In the genomic region with DNA sequence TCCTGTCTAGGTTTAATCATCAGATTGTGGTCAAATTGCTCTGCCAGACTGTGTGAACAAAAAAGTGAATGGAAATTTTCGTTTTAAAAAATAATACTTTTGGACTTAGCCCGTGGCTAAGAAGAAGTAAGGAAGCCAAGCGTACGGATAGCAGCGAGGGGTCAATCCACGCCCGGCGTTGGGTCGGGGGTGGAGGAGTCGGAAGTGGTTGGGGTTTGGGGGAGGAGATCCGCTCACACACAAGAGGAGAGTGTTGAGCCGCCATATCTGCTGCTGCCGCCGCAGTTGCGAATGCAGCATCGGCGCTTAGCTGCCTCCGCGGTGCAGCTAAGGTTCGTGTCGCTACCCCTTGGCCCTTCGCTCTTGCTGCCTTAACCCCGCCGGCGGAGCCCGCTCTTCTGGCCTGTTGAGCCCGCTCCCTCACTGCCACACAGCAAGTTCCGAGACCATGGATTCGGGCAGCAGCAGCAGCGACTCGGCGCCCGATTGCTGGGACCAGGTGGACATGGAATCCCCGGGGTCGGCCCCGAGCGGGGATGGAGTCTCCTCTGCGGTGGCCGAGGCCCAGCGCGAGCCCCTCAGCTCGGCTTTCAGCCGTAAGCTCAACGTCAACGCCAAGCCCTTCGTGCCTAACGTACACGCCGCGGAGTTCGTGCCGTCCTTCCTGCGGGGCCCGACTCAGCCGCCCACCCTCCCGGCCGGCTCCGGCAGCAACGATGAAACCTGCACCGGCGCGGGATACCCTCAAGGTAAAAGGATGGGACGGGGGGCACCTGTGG, we compare ENCODE assay signal across 8 cellular contexts. TPM values are rescaled to one million over a fixed set of nuclear protein-coding genes. Genes with fewer than 3 reads are reported as not detected.
DNase-seq lines count a peak whose midpoint lies in the region; ATAC-seq, FAIRE-seq and TF ChIP-seq lines count a peak whose summit lies in the region.

GSPT2 (plus strand) TSS at position 264 of the 779 bp plus-strand sequence; CDS start at position 449, 185 bp downstream.

- 0 to 2% methylated on average over 28 to 34 of the region's 63 CpGs for WGBS in GM23248 (ENCODE audit: low coverage in 1 of 2, low lambda C conversion rate in 2 of 2, missing lambda C conversion rate in 2 of 2), 2 experiments

- H3K27me3 ChIP-seq in GM23248 (replicated peaks; ENCODE audit: insufficient read depth), result no peaks in the 10 kb centered on the region
- no peaks in the 10 kb centered on the region for H3K27me3 ChIP-seq in layer of hippocampus (ENCODE audit: control insufficient read depth, insufficient read depth, low read length)

- peak; percentile 76 for DNase-seq in GM23248
- peak; percentile 68 for DNase-seq in NAMALWA (ENCODE audit: low spot score)
- peak; percentile 34 for DNase-seq in activated B cell treated with CpG ODN at 0.5 μM for 24 hours
- peak; percentile 79 for DNase-seq in choroid plexus epithelial cell (ENCODE audit: low read depth)
- peak; percentile 20 to 42 (median 32) for DNase-seq in stimulated activated CD4-positive, alpha-beta T cell treated with anti-CD3 and anti-CD28 coated beads, Interleukin-1b, Interleukin-23, amount 100 ng/mL, for 24 hours (ENCODE audit: low read depth in 4 of 4, low spot score in 1 of 4)
- no peak for DNase-seq in NCI-H226

- peak within 1 kb of the TSS; percentile 90 for H3K9ac ChIP-seq in GM23248

- peak within 1 kb of the TSS; percentile 79 for H3K27ac Mint-ChIP-seq in activated B cell treated with CpG ODN at 0.5 μM for 24 hours

- FAIRE-seq in G401.6 (lab: Jason Lieb, UNC), result peak; percentile 85

- POLR2A ChIA-PET in activated B cell treated with CpG ODN at 0.5 μM for 24 hours (lab: Charles Lee), result no interaction called here

- intact Hi-C loops in activated B cell treated with CpG ODN at 0.5 μM for 24 hours (cut with micrococcal nuclease), result loop anchor here (1.0 kb wide), 2 partner anchors 60 to 150 kb away; partner anchors contain the start of gene MAGED1

- H3K4me1 ChIP-seq in GM23248 (ENCODE audit: insufficient read depth), result 0 out of 2 replicates have a peak, but pooled peaks cover 5% of the 10 kb centered on the region

- H3K9me2 ChIP-seq in GM23248 (ENCODE audit: insufficient read depth), result no peaks in the 10 kb centered on the region

- H3K79me2 ChIP-seq in GM23248 (ENCODE audit: insufficient read depth), result peaks cover 31% of the 10 kb centered on the region

- H3K4me1 Mint-ChIP-seq in activated B cell treated with CpG ODN at 0.5 μM for 24 hours, result peaks cover 20% of the 10 kb centered on the region

- peak within 1 kb of the TSS; percentile 86 for H3K4me2 ChIP-seq in GM23248 (ENCODE audit: unreplicated experiment)

- no peaks in the 10 kb centered on the region for H3K36me3 ChIP-seq in GM23248 (ENCODE audit: low read depth)

- peak within 1 kb of the TSS; percentile 97 for H2AFZ ChIP-seq in GM23248

- peak within 1 kb of the TSS; percentile 92 for H3K4me3 ChIP-seq in GM23248
- H3K4me3 ChIP-seq in choroid plexus epithelial cell (ENCODE audit: low read depth, low read length), result peak within 1 kb of the TSS; percentile 79

- no peaks in the 10 kb centered on the region for H4K20me1 ChIP-seq in GM23248 (ENCODE audit: insufficient read depth)

- peak; percentile 97 for ATAC-seq in activated B cell treated with CpG ODN at 0.5 μM for 24 hours (ENCODE audit: low read depth)

- H3K36me3 Mint-ChIP-seq in activated B cell treated with CpG ODN at 0.5 μM for 24 hours (ENCODE audit: low read depth), result peaks cover 24% of the 10 kb centered on the region

- CTCF ChIA-PET in activated B cell treated with CpG ODN at 0.5 μM for 24 hours (lab: Charles Lee), result no interaction called here

- in situ Hi-C loops in GM23248 (cut with MboI), result loop anchor here (25.0 kb wide), 1 partner anchor 169 kb away; no protein-coding TSS in a partner anchor

- H3K4me3 Mint-ChIP-seq in activated B cell treated with CpG ODN at 0.5 μM for 24 hours, result peak within 1 kb of the TSS; percentile 88

- no peaks in the 10 kb centered on the region for H3F3A ChIP-seq in GM23248 (ENCODE audit: insufficient read depth)

- H3K27me3 Mint-ChIP-seq in activated B cell treated with CpG ODN at 0.5 μM for 24 hours, result peaks cover 2% of the 10 kb centered on the region

- TF ChIP-seq CTCF in activated B cell treated with CpG ODN at 0.5 μM for 24 hours (IDR thresholded peaks at IDR 0.05), result no peak
- no peak for TF ChIP-seq CTCF in choroid plexus epithelial cell (conservative IDR thresholded peaks at IDR 0.05; ENCODE audit: low read depth, low read length)

- peaks cover 5% of the 10 kb centered on the region for H3K9me3 Mint-ChIP-seq in activated B cell treated with CpG ODN at 0.5 μM for 24 hours

- no peaks in the 10 kb centered on the region for H3K9me3 ChIP-seq in GM23248 (ENCODE audit: low read depth)

- H3K27ac ChIP-seq in GM23248 (peak within 1 kb of the TSS; percentile 62), layer of hippocampus (ENCODE audit: low read depth, low read length) (peak within 1 kb of the TSS; percentile 44)

RNA-seq across cellular contexts. Expression of gene GSPT2, which starts in this region (rescaled TPM):
- 5.2 and 7.8 TPM in 2 replicates for total RNA-seq in GM23248 (2014; rRNA removed; shearing (Covaris generic))
- polyA plus RNA-seq in GM23248 (2016; fragmentation: Nextera tagmentation; extraction: Ambion mirVana), result 10.2 and 10.4 TPM in 2 replicates
- 12.9 and 13.9 TPM in 2 replicates for total RNA-seq in activated B cell treated with CpG ODN at 0.5 μM for 24 hours
